Comparison of ENCODE assay signal across 9 cellular contexts in genomic region chr1:27600500-27601175, GRCh38. TPM values are rescaled to one million over a fixed set of nuclear protein-coding genes. Genes with fewer than 3 reads are reported as not detected.
DNase-seq lines count a peak whose midpoint lies in the region; ATAC-seq and TF ChIP-seq lines count a peak whose summit lies in the region.
"Had no signal": no experiment of that assay in that cellular context is flagged by ENCODE, and none has a peak within 500 bp of the region (broad histone marks: within the 10 kb centered on the region; RNA-seq: fewer than 3 reads in every experiment).

No MANE protein-coding gene starts in this region.

- H3K36me3 ChIP-seq in SK-N-SH (replicated peaks in 1 of 2; ENCODE audit: control insufficient read depth in 1 of 2, insufficient read depth in 2 of 2, low read length in 1 of 2) (no peaks in the 10 kb centered on the region), suprapubic skin (peaks cover 3% of the 10 kb centered on the region)

- CTCF ChIA-PET in activated CD4-positive, alpha-beta T cell treated with anti-CD3 and anti-CD28 coated beads for 36 hours (lab: Charles Lee) = interaction anchor here (0.5 to 2.3 kb wide), 9 partner anchors 32 to 1077 kb away, joined by 3 to 14 read pairs (median 4); no protein-coding TSS in a partner anchor
- CTCF ChIA-PET in SK-N-SH (lab: Yijun Ruan, JAX) = interaction anchor here (0.7 to 27.7 kb wide), 15 partner anchors 8 to 302 kb away, joined by 3 to 603 read pairs (median 5); no protein-coding TSS in a partner anchor

- H3K79me2 ChIP-seq in SK-N-SH (ENCODE audit: insufficient read depth) = peaks cover 78% of the 10 kb centered on the region

- H3K4me2 ChIP-seq in SK-N-SH = peak overlapping the region; percentile 100

- peaks cover 24% of the 10 kb centered on the region for H3F3A ChIP-seq in SK-N-SH (replicated peaks; ENCODE audit: insufficient read depth)

- peaks cover 36% of the 10 kb centered on the region for H3K4me1 Mint-ChIP-seq in activated CD4-positive, alpha-beta T cell treated with anti-CD3 and anti-CD28 coated beads for 36 hours

- H3K4me3 ChIP-seq in SK-N-SH (ENCODE audit: low read depth in 2 of 2, low read length in 1 of 2) (peak overlapping the region in 1 of 2 experiments; percentile 20; a peak in 1 of 4 replicates), foreskin fibroblast (ENCODE audit: low read depth in 1 of 2, low read length in 2 of 2) (peak overlapping the region; percentile 88 to 95), suprapubic skin (peak overlapping the region; percentile 92)

- no peak for TF ChIP-seq RAD21 in SK-N-SH (IDR thresholded peaks at IDR 0.05; ENCODE audit: low read length)

- no peak for DNase-seq in activated CD4-positive, alpha-beta T cell treated with anti-CD3 and anti-CD28 coated beads for 36 hours
- DNase-seq in activated CD4-positive, alpha-beta T cell treated with anti-CD3 and anti-CD28 coated beads, Interleukin-2, amount 50 U/mL, for 1 hour = no peak
- DNase-seq in SK-N-SH (peak; percentile 77), foreskin fibroblast (no peak), suprapubic skin (ENCODE audit: low spot score in 2 of 2) (no peak), DMS53 treated with DMSO at 0.1 percent for 48 hours (lab: John Stamatoyannopoulos, UW; ENCODE audit: unreplicated experiment) (no peak), T1000 (lab: John Stamatoyannopoulos, UW) (no peak)
- DNase-seq: DMS53 had no signal

- H2AFZ ChIP-seq in SK-N-SH (ENCODE audit: low read depth) = no peak overlapping the region

- H3K27ac Mint-ChIP-seq in activated CD4-positive, alpha-beta T cell treated with anti-CD3 and anti-CD28 coated beads for 36 hours = peak overlapping the region; percentile 2

- TF ChIP-seq POLR2A in suprapubic skin (IDR thresholded peaks at IDR 0.05) = no peak

- TF ChIP-seq EP300 in SK-N-SH (IDR thresholded peaks at IDR 0.05; ENCODE audit: borderline replicate concordance in 1 of 2, low read depth in 1 of 2, low read length in 1 of 2) (no peak), suprapubic skin (IDR thresholded peaks at IDR 0.05) (no peak)

- H3K27me3 ChIP-seq in SK-N-SH (ENCODE audit: insufficient read depth) (no peaks in the 10 kb centered on the region), suprapubic skin (no peaks in the 10 kb centered on the region)

- H3K36me3 Mint-ChIP-seq in activated CD4-positive, alpha-beta T cell treated with anti-CD3 and anti-CD28 coated beads for 36 hours (ENCODE audit: low read depth) = no peaks in the 10 kb centered on the region

- no peak for TF ChIP-seq CTCF in SK-N-SH (IDR thresholded peaks at IDR 0.05)
- TF ChIP-seq CTCF in foreskin fibroblast (IDR thresholded peaks at IDR 0.05; ENCODE audit: low read depth, low read length) = no peak
- no peak for TF ChIP-seq CTCF in suprapubic skin (IDR thresholded peaks at IDR 0.05)

- peaks cover 51 to 67% of the 10 kb centered on the region in 2 experiments for H3K4me1 ChIP-seq in SK-N-SH (ENCODE audit: control insufficient read depth in 1 of 2, insufficient read depth in 2 of 2, low read depth in 1 of 2, low read length in 1 of 2)
- peaks cover 78% of the 10 kb centered on the region for H3K4me1 ChIP-seq in suprapubic skin

- no peaks in the 10 kb centered on the region for H3K9me3 ChIP-seq in SK-N-SH
- H3K9me3 ChIP-seq in suprapubic skin = no peaks in the 10 kb centered on the region

- POLR2A ChIA-PET in activated CD4-positive, alpha-beta T cell treated with anti-CD3 and anti-CD28 coated beads for 36 hours (lab: Charles Lee) = interaction anchor here (0.7 kb wide), 1 partner anchor 235 kb away, joined by 5 read pairs; no protein-coding TSS in a partner anchor
- POLR2A ChIA-PET in SK-N-SH (lab: Yijun Ruan, JAX) = interaction anchor here (0.5 to 2.3 kb wide), 11 partner anchors 10 to 120 kb away, joined by 3 to 10 read pairs (median 4); partner anchors contain the start of gene WASF2

- peaks cover 65% of the 10 kb centered on the region for H4K20me1 ChIP-seq in SK-N-SH (ENCODE audit: insufficient read depth)

- no peak for ATAC-seq in activated CD4-positive, alpha-beta T cell treated with anti-CD3 and anti-CD28 coated beads for 36 hours
- ATAC-seq in esophagus mucosa = no peak

- H3K9ac ChIP-seq in SK-N-SH = no peak overlapping the region

- H3K4me3 Mint-ChIP-seq in activated CD4-positive, alpha-beta T cell treated with anti-CD3 and anti-CD28 coated beads for 36 hours = no peak overlapping the region

- no peaks in the 10 kb centered on the region for H3K27me3 Mint-ChIP-seq in activated CD4-positive, alpha-beta T cell treated with anti-CD3 and anti-CD28 coated beads for 36 hours

- WGBS in SK-N-SH (ENCODE audit: low lambda C conversion rate) = 72% methylated on average over 3 of the region's 3 CpGs
- WGBS in suprapubic skin = 40% methylated on average over 3 of the region's 3 CpGs

- H3K27ac ChIP-seq in SK-N-SH (ENCODE audit: low read depth in 2 of 2, low read length in 1 of 2) = peak overlapping the region; percentile 60 to 64
- H3K27ac ChIP-seq in suprapubic skin = peak overlapping the region; percentile 95

- H3K9me3 Mint-ChIP-seq in activated CD4-positive, alpha-beta T cell treated with anti-CD3 and anti-CD28 coated beads for 36 hours (ENCODE audit: low read depth) = no peaks in the 10 kb centered on the region

- intact Hi-C loops in activated CD4-positive, alpha-beta T cell treated with anti-CD3 and anti-CD28 coated beads for 36 hours (cut with DNase I, micrococcal nuclease) = loop anchor here in 1 of 2 experiments (10.0 kb wide), 1 partner anchor 276 kb away; the partner anchor contains the start of gene TMEM222

- no peaks in the 10 kb centered on the region for H3K9me2 ChIP-seq in SK-N-SH

TF ChIP-seq in SK-N-SH, 30 proteins besides CTCF, POLR2A, EP300 and RAD21:
- TF ChIP-seq GABPA (IDR thresholded peaks at IDR 0.05; ENCODE audit: low read depth) (no peak), PBX3 (IDR thresholded peaks at IDR 0.05) (peak; percentile 75), ZBTB33 (IDR thresholded peaks at IDR 0.05; ENCODE audit: borderline replicate concordance, low read depth) (no peak)
TF ChIP-seq in SK-N-SH: peak in this region for 1.

RNA-seq across cellular contexts. Expression of gene AHDC1, which starts 3.3 kb away (rescaled TPM):
- 10 to 100 TPM; 10.3 to 12.1 TPM for total RNA-seq in activated CD4-positive, alpha-beta T cell treated with anti-CD3 and anti-CD28 coated beads for 36 hours
- polyA plus RNA-seq in SK-N-SH (2012; rRNA removed) = 3.1 and 8.5 TPM in 2 replicates
- polyA plus RNA-seq in SK-N-SH (2012; cell fraction: cytosol; rRNA removed) = 3.2 and 4.4 TPM in 2 replicates
- 19.2 and 28.1 TPM in 2 replicates for polyA plus RNA-seq in SK-N-SH (2012; cell fraction: nucleus; rRNA removed)
- total RNA-seq in suprapubic skin (100 to 1,000 TPM in 1 of 4 donors, 10 to 100 TPM in 3; 46.7 to 103 (median 60.1) TPM), esophagus mucosa (51.7 TPM)

RNA-seq across cellular contexts. Expression of gene FGR, which starts 34.3 kb away (rescaled TPM):
- total RNA-seq in activated CD4-positive, alpha-beta T cell treated with anti-CD3 and anti-CD28 coated beads for 36 hours = under 1 TPM in 1 of 2 experiments, not detected in 1; 0.11 TPM
- polyA plus RNA-seq in SK-N-SH (2012; rRNA removed) = not detected in 2 replicates
- not detected in 2 replicates for polyA plus RNA-seq in SK-N-SH (2012; cell fraction: cytosol; rRNA removed)
- 0.01 TPM in 1 of 2 replicates, not detected in the other for polyA plus RNA-seq in SK-N-SH (2012; cell fraction: nucleus; rRNA removed)
- 1 to 10 TPM; 3.0 to 9.2 (median 5.9) TPM for total RNA-seq in suprapubic skin
- total RNA-seq in esophagus mucosa = 1.3 TPM
